In the genomic region with DNA sequence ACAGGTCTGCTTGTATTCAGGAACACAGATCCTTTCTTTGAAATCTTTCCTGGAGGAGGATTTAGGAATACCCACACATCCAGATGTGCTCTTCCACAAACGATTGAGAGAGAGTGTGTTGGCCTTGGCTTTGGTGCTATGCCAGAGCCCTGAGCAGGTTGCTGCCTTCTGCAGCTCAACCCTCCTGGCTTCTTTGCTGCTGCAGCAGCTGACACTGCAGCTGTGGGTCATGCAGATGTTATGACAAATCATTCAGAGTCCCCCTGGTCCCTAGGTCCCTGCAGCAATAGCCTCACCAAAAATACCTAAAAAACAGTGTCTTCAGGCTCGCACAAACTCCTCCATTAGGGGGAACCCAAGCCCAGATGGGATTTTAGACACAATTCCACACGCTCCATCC, we compare ENCODE assay signal across 20 cellular contexts. TPM values are rescaled to one million over a fixed set of nuclear protein-coding genes. Genes with fewer than 3 reads are reported as not detected.
A peak's percentile ranks its signal among the peaks of the same experiment; 100 is the strongest.
DNase-seq lines count a peak whose midpoint lies in the region; ATAC-seq and TF ChIP-seq lines count a peak whose summit lies in the region.
"Had no signal": no experiment of that assay in that cellular context is flagged by ENCODE, and none has a peak within 500 bp of the region (broad histone marks: within the 10 kb centered on the region; RNA-seq: fewer than 3 reads in every experiment).

No MANE protein-coding gene starts in this region.

- ATAC-seq in HG02588 (IDR thresholded peaks at IDR 0.05; ENCODE audit: unreplicated experiment) (peak; percentile 29), Panc1 (0 out of 2 replicates have a peak, but pooled peaks have one; percentile 45)

- DNase-seq in DMS 273 (lab: John Stamatoyannopoulos, UW; ENCODE audit: unreplicated experiment) (peak; percentile 6), DMS 273 treated with DMSO at 0.1 percent for 48 hours (lab: John Stamatoyannopoulos, UW) (no peak), Panc1 (ENCODE audit: low read depth, low spot score) (no peak), NCI-H2171 treated with DMSO at 0.1 percent for 48 hours (lab: John Stamatoyannopoulos, UW) (no peak), AML-193 (lab: John Stamatoyannopoulos, UW) (no peak), NCI-H146 treated with DMSO at 0.1 percent for 48 hours (lab: John Stamatoyannopoulos, UW; ENCODE audit: unreplicated experiment) (no peak)
- no peak for DNase-seq in stimulated activated CD4-positive, alpha-beta T cell treated with anti-CD3 and anti-CD28 coated beads, Interleukin-4, amount 100 ng/mL, for 4 hours
- DNase-seq: GDM1, IMR-90, NCI-H1092, NCI-H146, NCI-H2081, NCI-H446 treated with DMSO at 0.1 percent for 48 hours, RPMI8226, SHP77 treated with DMSO at 0.1 percent for 48 hours, SK-N-SH had no signal

- no peak for TF ChIP-seq CTCF in Panc1 (IDR thresholded peaks at IDR 0.05)

- H3K27ac ChIP-seq in Panc1 (ENCODE audit: low read length) = no peak overlapping the region
- H3K27ac ChIP-seq: 22Rv1 had no signal

- H3K4me1 ChIP-seq in Panc1 (ENCODE audit: control insufficient read depth, insufficient read depth, low read length) = no peaks in the 10 kb centered on the region

- BruUV-seq in Panc1 (replicated peaks; lab: Mats Ljungman, UMichigan) = no TSS peak

- no peak overlapping the region for H3K4me3 ChIP-seq in Panc1 (ENCODE audit: low read depth in 2 of 2, low read length in 2 of 2)

- no peaks in the 10 kb centered on the region for H3K36me3 ChIP-seq in Panc1 (ENCODE audit: control insufficient read depth, insufficient read depth, low read length)

- in situ Hi-C loops in Panc1 (cut with HindIII; ENCODE audit: low pct_unique_long_range_greater_than_20kb, low sequenced_read_pairs) = no loop called here

- POLR2A ChIA-PET in Panc1 (lab: Charles Lee) = no interaction called here

- intact Hi-C loops in Panc1 (cut with micrococcal nuclease; ENCODE audit: unreplicated experiment) = no loop called here

- H3K27me3 ChIP-seq in Panc1 (ENCODE audit: control insufficient read depth, insufficient read depth, low read length) = no peaks in the 10 kb centered on the region

- no peaks in the 10 kb centered on the region for H3K9me3 ChIP-seq in Panc1 (ENCODE audit: control insufficient read depth, insufficient read depth, low read depth, low read length)
- H3K9me3 ChIP-seq: SK-N-SH had no signal

- CTCF ChIA-PET in Panc1 (lab: Charles Lee) = no interaction called here

RNA-seq across cellular contexts. Expression of a gene that starts 35.5 kb away (rescaled TPM):
- not detected for total RNA-seq in Panc1 (2021; ENCODE audit: unreplicated experiment)
- polyA plus RNA-seq in Panc1 (2012; ENCODE audit: insufficient read length) = not detected
- total RNA-seq: IMR-90, MCF 10A had no signal
- polyA plus RNA-seq: CD14-positive monocyte, IMR-90, SK-N-SH had no signal
